Comparison of ENCODE assay signal across 1 cellular context in genomic region chr12:122722347-122722746, GRCh38.
TF ChIP-seq lines count a peak whose summit lies in the region.

No MANE protein-coding gene starts in this region.

TF ChIP-seq in HepG2, 621 proteins besides CTCF, POLR2A, EP300 and RAD21:
- TF ChIP-seq MNT (IDR thresholded peaks at IDR 0.05): no peak
- no peak for TF ChIP-seq ZBTB21 (CRISPR knock-in tag; IDR thresholded peaks at IDR 0.05)
- no peak for TF ChIP-seq ZFP36L2 (CRISPR knock-in tag; IDR thresholded peaks at IDR 0.05)
- TF ChIP-seq ZFP36 (IDR thresholded peaks at IDR 0.05; ENCODE audit: borderline replicate concordance, low read depth, low read length, partially characterized antibody): no peak
- TF ChIP-seq IKZF1 (IDR thresholded peaks at IDR 0.05): no peak
- no peak for TF ChIP-seq ZNF275 (CRISPR knock-in tag; IDR thresholded peaks at IDR 0.05; ENCODE audit: borderline replicate concordance)
- no peak for TF ChIP-seq NFAT5 (CRISPR knock-in tag; IDR thresholded peaks at IDR 0.05)
- no peak for TF ChIP-seq ZNF513 (CRISPR knock-in tag; conservative IDR thresholded peaks at IDR 0.05)
- TF ChIP-seq TMF1 (CRISPR knock-in tag; IDR thresholded peaks at IDR 0.05; ENCODE audit: low read depth): no peak
- no peak for TF ChIP-seq MLLT10 (CRISPR knock-in tag; IDR thresholded peaks at IDR 0.05)
- no peak for TF ChIP-seq FOXP4 (CRISPR knock-in tag; IDR thresholded peaks at IDR 0.05)
- TF ChIP-seq ZNF230 (CRISPR knock-in tag; IDR thresholded peaks at IDR 0.05): no peak
- TF ChIP-seq FOXP1 (IDR thresholded peaks at IDR 0.05): no peak
- no peak for TF ChIP-seq FOXP1 (CRISPR knock-in tag; IDR thresholded peaks at IDR 0.05)
- TF ChIP-seq ZNF589 (CRISPR knock-in tag; conservative IDR thresholded peaks at IDR 0.05): no peak
- no peak for TF ChIP-seq TRAFD1 (CRISPR knock-in tag; IDR thresholded peaks at IDR 0.05; ENCODE audit: borderline replicate concordance)
TF ChIP-seq in HepG2: peak in this region for 0.
